33 cellular contexts compared by ENCODE assay signal in genomic region chrX:10049246-10049645, GRCh38.
DNase-seq lines count a peak whose midpoint lies in the region; ATAC-seq and TF ChIP-seq lines count a peak whose summit lies in the region.
"Had no signal": no experiment of that assay in that cellular context is flagged by ENCODE, and none has a peak within 500 bp of the region (broad histone marks: within the 10 kb centered on the region; RNA-seq: fewer than 3 reads in every experiment).

No MANE protein-coding gene starts in this region.

- TF ChIP-seq EP300 in sigmoid colon (IDR thresholded peaks at IDR 0.05): no peak

- peak overlapping the region; percentile 98 for H3K27ac Mint-ChIP-seq in WTC11
- H3K27ac Mint-ChIP-seq: activated naive CD8-positive, alpha-beta T cell treated with anti-CD3 and anti-CD28 coated beads, Interleukin-2, amount 50 U/mL, for 24 hours; progenitor cell of endocrine pancreas; T-helper 1 cell treated with Interleukin-12 subunit alpha and Interleukin-12 subunit beta and Interleukin-4 antibody, amounts not matched to agents 30 μg/mL and 1 μg/mL, for 36 hours had no signal

- H3K4me1 Mint-ChIP-seq in WTC11: peaks cover 73% of the 10 kb centered on the region

- ATAC-seq in WTC11 (no peak), HG02588 (IDR thresholded peaks at IDR 0.05; ENCODE audit: unreplicated experiment) (no peak), GM18870 (IDR thresholded peaks at IDR 0.05; ENCODE audit: unreplicated experiment) (no peak)
- ATAC-seq: activated naive CD8-positive, alpha-beta T cell treated with anti-CD3 and anti-CD28 coated beads, Interleukin-2, amount 50 U/mL, for 24 hours; foreskin keratinocyte; HepG2; left cardiac atrium; right lobe of liver; SK-N-SH treated with all-trans-retinoic acid at 6 μM for 48 hours had no signal

- WGBS in sigmoid colon, 2 donors: 68 to 74% methylated on average over 3 of the region's 3 CpGs

- H3K27me3 Mint-ChIP-seq in WTC11 (ENCODE audit: low read depth): no peaks in the 10 kb centered on the region
- H3K27me3 Mint-ChIP-seq: activated naive CD8-positive, alpha-beta T cell treated with anti-CD3 and anti-CD28 coated beads, Interleukin-2, amount 50 U/mL, for 24 hours; progenitor cell of endocrine pancreas had no signal

- no peaks in the 10 kb centered on the region for H3K9me3 ChIP-seq in sigmoid colon
- H3K9me3 ChIP-seq: neutrophil, right lobe of liver, stomach, tibial nerve had no signal

- H3K27ac ChIP-seq in C4-2B (peak overlapping the region; percentile 68), sigmoid colon (peak overlapping the region; percentile 12 to 49 (median 38))
- H3K27ac ChIP-seq: foreskin keratinocyte, hepatocyte, neutrophil, PC-9, right lobe of liver had no signal

- intact Hi-C loops in sigmoid colon (cut with DNase I): no loop called here

- no peak for TF ChIP-seq CTCF in C4-2B (conservative IDR thresholded peaks at IDR 0.05)
- TF ChIP-seq CTCF in WTC11 (IDR thresholded peaks at IDR 0.05): no peak
- no peak for TF ChIP-seq CTCF in sigmoid colon (IDR thresholded peaks at IDR 0.05)

- no peak overlapping the region for H3K4me3 ChIP-seq in sigmoid colon
- H3K4me3 ChIP-seq: dorsolateral prefrontal cortex, hepatocyte, PC-9, right lobe of liver, stomach, tibial nerve had no signal

- TF ChIP-seq POLR2A in sigmoid colon (IDR thresholded peaks at IDR 0.05): no peak

- H3K9me3 Mint-ChIP-seq in WTC11: no peaks in the 10 kb centered on the region
- H3K9me3 Mint-ChIP-seq: activated naive CD8-positive, alpha-beta T cell treated with anti-CD3 and anti-CD28 coated beads, Interleukin-2, amount 50 U/mL, for 24 hours; T-helper 1 cell treated with Interleukin-12 subunit alpha and Interleukin-12 subunit beta and Interleukin-4 antibody, amounts not matched to agents 30 μg/mL and 1 μg/mL, for 36 hours had no signal

- H3K4me3 Mint-ChIP-seq in WTC11: no peak overlapping the region
- H3K4me3 Mint-ChIP-seq: activated naive CD8-positive, alpha-beta T cell treated with anti-CD3 and anti-CD28 coated beads, Interleukin-2, amount 50 U/mL, for 24 hours; T-helper 1 cell treated with Interleukin-12 subunit alpha and Interleukin-12 subunit beta and Interleukin-4 antibody, amounts not matched to agents 30 μg/mL and 1 μg/mL, for 36 hours had no signal

- no peak for DNase-seq in WTC11 (ENCODE audit: low spot score)
- DNase-seq in fibroblast of gingiva (ENCODE audit: low read depth): peak; percentile 37
- DNase-seq in sigmoid colon: no peak
- no peak for DNase-seq in GM19240 (ENCODE audit: insufficient read length, low spot score)
- DNase-seq in kidney tubule cell (ENCODE audit: low spot score): no peak
- DNase-seq: activated CD4-positive, alpha-beta T cell treated with anti-CD3 and anti-CD28 coated beads, Interleukin-2, amount 50 U/mL, for 48 hours; activated CD4-positive, CD25-positive, alpha-beta regulatory T cell treated with anti-CD3 and anti-CD28 coated beads, Interleukin-2, amount 50 U/mL, for 72 hours; activated naive CD4-positive, alpha-beta T cell; activated naive CD8-positive, alpha-beta T cell treated with anti-CD3 and anti-CD28 coated beads, Interleukin-2, amount 50 U/mL, for 24 hours; activated T-cell treated with anti-CD3 and anti-CD28 coated beads, Interleukin-2, amount 50 U/mL, for 48 hours; C1 segment of cervical spinal cord; COR-L47; dorsolateral prefrontal cortex; foreskin keratinocyte; Karpas-422; left cardiac atrium; mesenchymal stem cell; NCI-H1417 treated with DMSO at 0.1 percent for 48 hours; NCI-H69; PC-9; right lobe of liver; stimulated activated CD4-positive, alpha-beta T cell treated with anti-CD3 and anti-CD28 coated beads, Interleukin-2, amount 100 ng/mL, for 48 hours had no signal

- H3K4me1 ChIP-seq in sigmoid colon: peaks cover 0 to 76% (median 54%) of the 10 kb centered on the region in 4 donors
- H3K4me1 ChIP-seq: right lobe of liver had no signal

- H3K36me3 Mint-ChIP-seq in WTC11: no peaks in the 10 kb centered on the region

- H3K36me3 ChIP-seq in sigmoid colon: no peaks in the 10 kb centered on the region
- H3K36me3 ChIP-seq: neutrophil, right lobe of liver, stomach, tibial nerve had no signal

- no peaks in the 10 kb centered on the region for H3K27me3 ChIP-seq in sigmoid colon
- H3K27me3 ChIP-seq: foreskin keratinocyte, hepatocyte, neutrophil, right lobe of liver, stomach, tibial nerve had no signal

- CTCF ChIA-PET in WTC11 (lab: Charles Lee): no interaction called here

- POLR2A ChIA-PET in WTC11 (lab: Charles Lee): no interaction called here

TF ChIP-seq in WTC11, 78 proteins besides CTCF, POLR2A, EP300 and RAD21:
- TF ChIP-seq ZNF232 (CRISPR knock-in tag; IDR thresholded peaks at IDR 0.05): no peak
- no peak for TF ChIP-seq RORB (CRISPR knock-in tag; IDR thresholded peaks at IDR 0.05)
